ENCODE assay signal across 12 cellular contexts in the genomic region with DNA sequence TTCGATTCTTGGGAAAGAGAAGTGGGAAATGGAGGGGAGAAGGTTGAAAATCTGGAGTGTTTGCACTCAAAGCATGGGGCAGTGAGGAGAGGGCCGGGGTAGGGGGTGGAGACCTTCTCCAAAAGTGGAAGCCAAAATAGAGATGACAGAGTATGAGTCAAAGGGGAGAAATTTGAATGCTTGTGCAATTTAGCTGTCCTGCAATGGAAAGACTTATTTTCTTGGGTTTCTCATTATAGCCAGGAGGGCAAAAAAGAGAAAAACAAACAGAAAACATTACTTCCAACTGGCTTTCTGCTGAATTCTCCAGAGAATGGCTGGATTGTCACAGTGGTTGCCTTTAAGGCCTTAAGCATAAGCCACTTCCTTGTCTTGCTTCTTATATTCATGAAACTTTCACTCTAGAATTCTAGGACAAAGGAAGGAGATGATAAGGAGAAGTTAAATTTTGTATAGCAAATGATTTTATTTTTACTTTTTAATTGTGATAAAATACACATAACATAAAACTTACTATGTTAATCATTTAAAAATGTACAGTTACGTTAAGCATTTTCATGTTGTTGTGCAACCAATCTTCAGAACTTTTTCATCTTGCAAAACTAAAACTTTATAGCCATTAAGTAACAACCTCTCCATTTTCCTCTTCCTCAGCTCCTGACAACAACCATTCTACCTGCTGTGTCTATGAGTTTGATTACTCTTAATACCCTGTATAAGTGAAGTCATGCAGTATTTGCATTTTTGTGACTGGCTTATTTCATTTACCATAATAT.
DNase-seq lines count a peak whose midpoint lies in the region; ATAC-seq and TF ChIP-seq lines count a peak whose summit lies in the region.
"Had no signal": no experiment of that assay in that cellular context is flagged by ENCODE, and none has a peak within 500 bp of the region (broad histone marks: within the 10 kb centered on the region; RNA-seq: fewer than 3 reads in every experiment).

No MANE protein-coding gene starts in this region.

- ATAC-seq in IMR-90 (ENCODE audit: low read depth) (peak; percentile 61), upper lobe of right lung (no peak), HG02885 (IDR thresholded peaks at IDR 0.05; ENCODE audit: poor library complexity, unreplicated experiment) (no peak)

- H3K56ac ChIP-seq in IMR-90 (ENCODE audit: extremely low read depth, insufficient read depth, low read length) = peak overlapping the region; percentile 23; the same call in 1 of the 2 replicates

- no peak for TF ChIP-seq RAD21 in IMR-90 (IDR thresholded peaks at IDR 0.05; ENCODE audit: low read length)

- H2BK5ac ChIP-seq in IMR-90 (ENCODE audit: low read depth, low read length, poor library complexity, severe bottlenecking) = peak overlapping the region; percentile 99

- peak overlapping the region; percentile 85; the same call in 1 of the 2 replicates for H3K18ac ChIP-seq in IMR-90 (ENCODE audit: low read depth, low read length)

- peak overlapping the region; percentile 45; the same call in 1 of the 2 replicates for H4K91ac ChIP-seq in IMR-90 (ENCODE audit: insufficient read depth, low read depth, low read length)

- H3K4me3 ChIP-seq in IMR-90 (ENCODE audit: insufficient read depth, low read depth, low read length) (no peak overlapping the region), astrocyte of the spinal cord (ENCODE audit: low read depth, low read length) (no peak overlapping the region), upper lobe of right lung (no peak overlapping the region)

- no peaks in the 10 kb centered on the region for H3K9me1 ChIP-seq in IMR-90 (ENCODE audit: insufficient read depth, low read length)

- no peak for TF ChIP-seq POLR2A in IMR-90 (IDR thresholded peaks at IDR 0.05; ENCODE audit: low read depth, low read length)

- POLR2A ChIA-PET in IMR-90 (lab: Charles Lee; ENCODE audit: unreplicated experiment) = no interaction called here

- dilution Hi-C loops in IMR-90 (cut with HindIII; ENCODE audit: low sequenced_read_pairs, unreplicated experiment) = no loop called here

- peak overlapping the region; percentile 71 for H3K14ac ChIP-seq in IMR-90 (replicated peaks; ENCODE audit: low read depth, low read length)

- H2BK15ac ChIP-seq in IMR-90 (ENCODE audit: low read depth, low read length) = no peak overlapping the region

- in situ Hi-C loops in IMR-90 (cut with MboI; ENCODE audit: low sequenced_read_pairs) = no loop called here
- in situ Hi-C loops in astrocyte of the spinal cord (cut with HindIII; ENCODE audit: low sequenced_read_pairs) = no loop called here

- H2BK120ac ChIP-seq in IMR-90 (ENCODE audit: low read depth, low read length) = peak overlapping the region; percentile 93

- 0 out of 2 replicates have a peak, but pooled peaks cover 3% of the 10 kb centered on the region for H4K20me1 ChIP-seq in IMR-90 (ENCODE audit: insufficient read depth, low read length)

- H3K4me2 ChIP-seq in IMR-90 (ENCODE audit: low read depth, low read length) = peak overlapping the region; percentile 44

- peak overlapping the region; percentile 79 for H3K4ac ChIP-seq in IMR-90 (ENCODE audit: low read depth, low read length)

- WGBS in IMR-90 (ENCODE audit: extremely low coverage in 2 of 2, insufficient read length in 1 of 2), 2 experiments = 0% methylated on average over 1 of the region's 3 CpGs; no CpG with 5 or more reads in 1 of the 2 experiments

- H3K9me3 ChIP-seq in IMR-90 (ENCODE audit: control insufficient read depth, insufficient read depth, low read length) (peaks cover 3% of the 10 kb centered on the region; the same call in 1 of the 2 replicates), upper lobe of right lung (no peaks in the 10 kb centered on the region)

- peak overlapping the region; percentile 58; the same call in 1 of the 2 replicates for H3K23ac ChIP-seq in IMR-90 (ENCODE audit: low read depth, low read length)

- H3K27me3 ChIP-seq in IMR-90 (ENCODE audit: control insufficient read depth, insufficient read depth, low read length) (no peaks in the 10 kb centered on the region), upper lobe of right lung (no peaks in the 10 kb centered on the region)

- DNase-seq in AG20443 (ENCODE audit: low spot score) (peak; percentile 59), IMR-90 (peak; percentile 59), astrocyte of the spinal cord (ENCODE audit: low read depth, low spot score) (peak; percentile 50), islet precursor cell (peak; percentile 69), NCI-H2107 (lab: John Stamatoyannopoulos, UW) (no peak), upper lobe of right lung (no peak), Ammon's horn (ENCODE audit: low spot score) (no peak)
- DNase-seq: CD4-positive, alpha-beta memory T cell; NCI-H526; nucleus accumbens; T-helper 2 cell had no signal

- H2AFZ ChIP-seq in IMR-90 (replicated peaks; ENCODE audit: low read length, poor library complexity) = no peak overlapping the region

- H3K9ac ChIP-seq in IMR-90 (ENCODE audit: low read depth, low read length) = no peak overlapping the region

- H3K4me1 ChIP-seq in IMR-90 (ENCODE audit: control insufficient read depth, insufficient read depth, low read length) (peaks cover 7% of the 10 kb centered on the region; the same call in 1 of the 2 replicates), upper lobe of right lung (no peaks in the 10 kb centered on the region)

- H2BK20ac ChIP-seq in IMR-90 (ENCODE audit: low read depth, low read length) = peak overlapping the region; percentile 81

- no peak overlapping the region for H2AK5ac ChIP-seq in IMR-90 (ENCODE audit: low read depth, low read length)

- peak overlapping the region; percentile 75; the same call in 1 of the 2 replicates for H4K5ac ChIP-seq in IMR-90 (ENCODE audit: low read depth, low read length)

- BruUV-seq in IMR-90 (replicated peaks; lab: Mats Ljungman, UMichigan) = no TSS peak

- H3K27ac ChIP-seq in IMR-90 (ENCODE audit: insufficient read depth, low read length) = peak overlapping the region; percentile 98; the same call in 1 of the 2 replicates
- no peak overlapping the region for H3K27ac ChIP-seq in upper lobe of right lung

- intact Hi-C loops in IMR-90 (cut with micrococcal nuclease) (loop anchor here (5.0 to 10.0 kb wide), 3 partner anchors 44 to 212 kb away; partner anchors contain the start of gene TMEM168), upper lobe of right lung (cut with DNase I) (no loop called here)

- H3K36me3 ChIP-seq in IMR-90 (ENCODE audit: control insufficient read depth, insufficient read depth, low read length) = no peaks in the 10 kb centered on the region
- H3K36me3 ChIP-seq in upper lobe of right lung = no peaks in the 10 kb centered on the region

- H3K79me1 ChIP-seq in IMR-90 (ENCODE audit: low read depth in 1 of 2, low read length in 2 of 2) = no peaks in the 10 kb centered on the region

- H2AK9ac ChIP-seq in IMR-90 (replicated peaks; ENCODE audit: low read depth, low read length, poor library complexity) = no peak overlapping the region

- H4K8ac ChIP-seq in IMR-90 (ENCODE audit: low read depth in 2 of 2, low read length in 2 of 2) = peak overlapping the region; percentile 7 to 81; a peak in 3 of 4 replicates

- no peak for TF ChIP-seq CTCF in IMR-90 (conservative IDR thresholded peaks at IDR 0.05; ENCODE audit: low read depth, low read length)
- no peak for TF ChIP-seq CTCF in astrocyte of the spinal cord (IDR thresholded peaks at IDR 0.05; ENCODE audit: low read depth, low read length)
- no peak for TF ChIP-seq CTCF in upper lobe of right lung (IDR thresholded peaks at IDR 0.05)

- CTCF ChIA-PET in IMR-90 (lab: Yijun Ruan, JAX) = interaction anchor here (0.6 kb wide), 1 partner anchor 1318 kb away, joined by 4 read pairs; no protein-coding TSS in a partner anchor

TF ChIP-seq in IMR-90, 13 proteins besides CTCF, POLR2A, EP300 and RAD21:
- TF ChIP-seq CEBPB (IDR thresholded peaks at IDR 0.05; ENCODE audit: low read depth, low read length) (peak; percentile 91), MAZ (IDR thresholded peaks at IDR 0.05; ENCODE audit: borderline replicate concordance, low read depth, low read length) (no peak)

Comparison
In these comparisons a context has a peak if more than half of its experiments do, and no peak if none do; other contexts are left out.
1. DNase-seq: peak in AG20443 (single experiment), IMR-90 (single experiment), astrocyte of the spinal cord (single experiment) and islet precursor cell (single experiment); none in NCI-H2107 (single experiment), upper lobe of right lung (single experiment) and Ammon's horn (single experiment).